ENCODE assay signal across 1 cellular context in genomic region chr7:43647314-43647691, GRCh38.
TF ChIP-seq lines count a peak whose summit lies in the region.

No MANE protein-coding gene starts in this region.

TF ChIP-seq in GM23338, 12 proteins besides CTCF, POLR2A, EP300 and RAD21 (continued from another document):
- TF ChIP-seq ZNF462 (CRISPR knock-in tag; IDR thresholded peaks at IDR 0.05) (no peak), CREB1 (CRISPR knock-in tag; IDR thresholded peaks at IDR 0.05; ENCODE audit: low read depth) (no peak), ZNF331 (CRISPR knock-in tag; IDR thresholded peaks at IDR 0.05; ENCODE audit: low read depth) (no peak), JUNB (IDR thresholded peaks at IDR 0.05; ENCODE audit: unreplicated experiment) (no peak)
